ENCODE assay signal across 2 cellular contexts in the genomic region with DNA sequence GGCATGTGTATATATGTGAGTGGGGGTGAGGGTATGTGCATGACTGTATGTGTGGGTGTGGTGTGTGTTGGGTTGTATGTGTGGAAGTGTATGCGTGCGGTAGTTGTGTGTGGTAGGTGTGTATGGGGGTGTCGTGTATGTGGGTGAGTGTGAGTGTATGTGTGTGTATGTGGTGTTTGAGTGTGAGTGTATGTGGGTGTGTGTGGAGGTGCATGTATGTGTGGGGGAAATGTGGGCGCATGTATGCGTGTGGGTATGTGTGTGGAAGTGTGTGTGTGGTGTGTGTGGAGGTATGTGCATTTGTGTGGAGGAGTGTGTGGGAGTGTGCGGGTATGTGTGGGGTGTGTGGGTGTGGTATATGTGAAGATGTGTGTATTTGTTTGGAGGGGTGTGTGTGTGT.
A peak's percentile ranks its signal among the peaks of the same experiment; 100 is the strongest.
TF ChIP-seq lines count a peak whose summit lies in the region.

No MANE protein-coding gene starts in this region.

TF ChIP-seq in HepG2, 621 proteins besides CTCF, POLR2A, EP300 and RAD21:
- no peak for TF ChIP-seq GATAD2A (CRISPR knock-in tag; IDR thresholded peaks at IDR 0.05)
- TF ChIP-seq ZNF446 (CRISPR knock-in tag; IDR thresholded peaks at IDR 0.05): no peak
- no peak for TF ChIP-seq ZBTB7A (CRISPR knock-in tag; IDR thresholded peaks at IDR 0.05)
- TF ChIP-seq, protein P1, sequence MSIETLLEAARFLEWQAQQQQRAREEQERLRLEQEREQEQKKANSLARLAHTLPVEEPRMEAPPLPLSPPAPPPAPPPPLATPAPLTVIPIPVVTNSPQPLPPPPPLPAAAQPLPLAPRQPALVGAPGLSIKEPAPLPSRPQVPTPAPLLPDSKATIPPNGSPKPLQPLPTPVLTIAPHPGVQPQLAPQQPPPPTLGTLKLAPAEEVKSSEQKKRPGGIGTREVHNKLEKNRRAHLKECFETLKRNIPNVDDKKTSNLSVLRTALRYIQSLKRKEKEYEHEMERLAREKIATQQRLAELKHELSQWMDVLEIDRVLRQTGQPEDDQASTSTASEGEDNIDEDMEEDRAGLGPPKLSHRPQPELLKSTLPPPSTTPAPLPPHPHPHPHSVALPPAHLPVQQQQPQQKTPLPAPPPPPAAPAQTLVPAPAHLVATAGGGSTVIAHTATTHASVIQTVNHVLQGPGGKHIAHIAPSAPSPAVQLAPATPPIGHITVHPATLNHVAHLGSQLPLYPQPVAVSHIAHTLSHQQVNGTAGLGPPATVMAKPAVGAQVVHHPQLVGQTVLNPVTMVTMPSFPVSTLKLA (IDR thresholded peaks at IDR 0.05): 0 out of 2 replicates have a peak, but pooled peaks have one; percentile 16
- TF ChIP-seq ZNF510 (CRISPR knock-in tag; IDR thresholded peaks at IDR 0.05; ENCODE audit: low read depth): no peak
- TF ChIP-seq ZNF709 (CRISPR knock-in tag; IDR thresholded peaks at IDR 0.05): no peak
- TF ChIP-seq, protein P2, sequence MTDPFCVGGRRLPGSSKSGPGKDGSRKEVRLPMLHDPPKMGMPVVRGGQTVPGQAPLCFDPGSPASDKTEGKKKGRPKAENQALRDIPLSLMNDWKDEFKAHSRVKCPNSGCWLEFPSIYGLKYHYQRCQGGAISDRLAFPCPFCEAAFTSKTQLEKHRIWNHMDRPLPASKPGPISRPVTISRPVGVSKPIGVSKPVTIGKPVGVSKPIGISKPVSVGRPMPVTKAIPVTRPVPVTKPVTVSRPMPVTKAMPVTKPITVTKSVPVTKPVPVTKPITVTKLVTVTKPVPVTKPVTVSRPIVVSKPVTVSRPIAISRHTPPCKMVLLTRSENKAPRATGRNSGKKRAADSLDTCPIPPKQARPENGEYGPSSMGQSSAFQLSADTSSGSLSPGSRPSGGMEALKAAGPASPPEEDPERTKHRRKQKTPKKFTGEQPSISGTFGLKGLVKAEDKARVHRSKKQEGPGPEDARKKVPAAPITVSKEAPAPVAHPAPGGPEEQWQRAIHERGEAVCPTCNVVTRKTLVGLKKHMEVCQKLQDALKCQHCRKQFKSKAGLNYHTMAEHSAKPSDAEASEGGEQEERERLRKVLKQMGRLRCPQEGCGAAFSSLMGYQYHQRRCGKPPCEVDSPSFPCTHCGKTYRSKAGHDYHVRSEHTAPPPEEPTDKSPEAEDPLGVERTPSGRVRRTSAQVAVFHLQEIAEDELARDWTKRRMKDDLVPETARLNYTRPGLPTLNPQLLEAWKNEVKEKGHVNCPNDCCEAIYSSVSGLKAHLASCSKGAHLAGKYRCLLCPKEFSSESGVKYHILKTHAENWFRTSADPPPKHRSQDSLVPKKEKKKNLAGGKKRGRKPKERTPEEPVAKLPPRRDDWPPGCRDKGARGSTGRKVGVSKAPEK (CRISPR knock-in tag; IDR thresholded peaks at IDR 0.05; ENCODE audit: borderline replicate concordance): no peak
- TF ChIP-seq KLF15 (CRISPR knock-in tag; IDR thresholded peaks at IDR 0.05; ENCODE audit: borderline replicate concordance): no peak
- no peak for TF ChIP-seq HINFP (CRISPR knock-in tag; IDR thresholded peaks at IDR 0.05; ENCODE audit: low read depth)
- no peak for TF ChIP-seq RFXANK (CRISPR knock-in tag; IDR thresholded peaks at IDR 0.05)
- TF ChIP-seq CREB1 (IDR thresholded peaks at IDR 0.05): peak; percentile 36; the same call in 1 of the 2 replicates
- no peak for TF ChIP-seq CREB1 (CRISPR knock-in tag; IDR thresholded peaks at IDR 0.05)
- TF ChIP-seq POLR2G (IDR thresholded peaks at IDR 0.05; ENCODE audit: low read depth, low read length): no peak
- TF ChIP-seq, protein P3, sequence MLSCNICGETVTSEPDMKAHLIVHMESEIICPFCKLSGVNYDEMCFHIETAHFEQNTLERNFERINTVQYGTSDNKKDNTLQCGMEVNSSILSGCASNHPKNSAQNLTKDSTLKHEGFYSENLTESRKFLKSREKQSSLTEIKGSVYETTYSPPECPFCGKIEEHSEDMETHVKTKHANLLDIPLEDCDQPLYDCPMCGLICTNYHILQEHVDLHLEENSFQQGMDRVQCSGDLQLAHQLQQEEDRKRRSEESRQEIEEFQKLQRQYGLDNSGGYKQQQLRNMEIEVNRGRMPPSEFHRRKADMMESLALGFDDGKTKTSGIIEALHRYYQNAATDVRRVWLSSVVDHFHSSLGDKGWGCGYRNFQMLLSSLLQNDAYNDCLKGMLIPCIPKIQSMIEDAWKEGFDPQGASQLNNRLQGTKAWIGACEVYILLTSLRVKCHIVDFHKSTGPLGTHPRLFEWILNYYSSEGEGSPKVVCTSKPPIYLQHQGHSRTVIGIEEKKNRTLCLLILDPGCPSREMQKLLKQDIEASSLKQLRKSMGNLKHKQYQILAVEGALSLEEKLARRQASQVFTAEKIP (CRISPR knock-in tag; IDR thresholded peaks at IDR 0.05; ENCODE audit: borderline replicate concordance): no peak
- peak; percentile 29; the same call in 1 of the 2 replicates for TF ChIP-seq FOXA1 (IDR thresholded peaks at IDR 0.05)
- TF ChIP-seq FOXA1 (CRISPR knock-in tag; IDR thresholded peaks at IDR 0.05): no peak
- TF ChIP-seq PHF21A (CRISPR knock-in tag; IDR thresholded peaks at IDR 0.05): no peak
- no peak for TF ChIP-seq ZMYM3 (CRISPR knock-in tag; IDR thresholded peaks at IDR 0.05)
- no peak for TF ChIP-seq CCDC6 (CRISPR knock-in tag; IDR thresholded peaks at IDR 0.05)

TF ChIP-seq in H1, 55 proteins besides CTCF, POLR2A, EP300 and RAD21:
- TF ChIP-seq EGR1 (IDR thresholded peaks at IDR 0.05; ENCODE audit: borderline replicate concordance, low read depth, low read length) (no peak), NANOG (IDR thresholded peaks at IDR 0.05; ENCODE audit: insufficient read depth, low read depth, low read length, poor library complexity, severe bottlenecking) (no peak), SIRT6 (IDR thresholded peaks at IDR 0.05; ENCODE audit: low read length) (no peak), ZNF274 (IDR thresholded peaks at IDR 0.05; ENCODE audit: borderline replicate concordance, extremely low read depth, low read length) (no peak), BRCA1 (IDR thresholded peaks at IDR 0.05; ENCODE audit: low read depth, low read length) (no peak), TAF1 (IDR thresholded peaks at IDR 0.05; ENCODE audit: low read depth, low read length) (no peak), SUZ12 (IDR thresholded peaks at IDR 0.05; ENCODE audit: low read length) (no peak), CHD1 (IDR thresholded peaks at IDR 0.05; ENCODE audit: low read depth, low read length) (no peak), ATF3 (IDR thresholded peaks at IDR 0.05; ENCODE audit: insufficient read depth, low read depth, low read length) (no peak), RFX5 (IDR thresholded peaks at IDR 0.05; ENCODE audit: borderline replicate concordance, low read depth, low read length) (no peak), BACH1 (IDR thresholded peaks at IDR 0.05; ENCODE audit: low read length) (no peak), TBP (IDR thresholded peaks at IDR 0.05; ENCODE audit: low read depth, low read length) (no peak), FOSL1 (IDR thresholded peaks at IDR 0.05; ENCODE audit: insufficient read depth, low read depth, low read length) (no peak), EZH2 (IDR thresholded peaks at IDR 0.05; ENCODE audit: low read depth, low read length, severe bottlenecking) (no peak), SIN3A (conservative IDR thresholded peaks at IDR 0.05 in 1 of 2, IDR thresholded peaks at IDR 0.05 in 1 of 2; ENCODE audit: low read depth in 1 of 2, low read length in 2 of 2) (no peak), MAFK (IDR thresholded peaks at IDR 0.05; ENCODE audit: low read depth, low read length) (no peak), GABPA (IDR thresholded peaks at IDR 0.05; ENCODE audit: borderline replicate concordance, insufficient read depth, low read length) (no peak), CBX5 (IDR thresholded peaks at IDR 0.05; ENCODE audit: low read depth, low read length) (no peak)
